Comparison of ENCODE assay signal across 14 cellular contexts in the genomic region with DNA sequence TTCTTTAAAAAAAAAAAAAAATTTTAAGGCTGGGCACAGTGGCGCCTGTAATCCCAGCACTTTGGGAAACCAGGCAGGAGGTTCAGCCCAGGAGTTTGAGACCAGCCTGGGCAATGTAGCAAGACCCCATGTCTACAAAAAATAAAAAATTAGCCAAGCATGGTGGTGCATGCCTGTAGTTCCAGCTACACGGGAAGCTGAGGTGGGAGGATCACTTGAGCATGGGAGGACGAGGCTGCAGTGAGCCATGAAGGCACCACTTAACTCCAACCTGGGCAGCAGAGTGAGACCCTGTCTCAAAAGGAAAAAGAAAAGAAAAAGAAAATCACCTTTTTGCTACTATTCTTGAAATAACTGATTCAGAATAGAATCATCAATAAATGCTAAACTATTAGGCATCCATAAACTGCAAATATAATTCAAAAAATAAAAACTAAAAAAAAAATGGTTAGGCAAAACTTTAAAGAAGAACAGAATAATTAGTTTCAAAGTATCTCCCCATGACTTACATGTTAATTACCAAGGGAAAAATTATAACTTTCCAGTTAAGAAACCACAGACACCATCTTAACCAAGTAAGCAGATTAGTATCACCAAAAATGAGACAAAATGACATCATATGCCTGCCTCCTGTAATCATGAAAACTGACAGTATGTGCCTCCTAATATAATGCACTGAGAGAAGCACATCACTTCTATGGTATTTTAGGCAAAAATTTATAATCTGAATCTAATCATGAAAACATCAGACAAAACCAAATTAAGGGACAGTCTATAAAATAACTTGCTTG.
"Had no signal": no experiment of that assay in that cellular context is flagged by ENCODE, and none has a peak within 500 bp of the region (broad histone marks: within the 10 kb centered on the region; RNA-seq: fewer than 3 reads in every experiment).

No MANE protein-coding gene starts in this region.

- DNase-seq: activated B cell treated with CpG ODN at 0.5 μM for 24 hours; activated CD4-positive, alpha-beta T cell treated with anti-CD3 and anti-CD28 coated beads, Interleukin-2, amount 50 U/mL, for 48 hours; aorta; dermis blood vessel endothelial cell; endodermal cell; erythroblast; gastrocnemius medialis; heart right ventricle; lower lobe of right lung; midbrain; pancreas; spleen; thyroid gland had no signal

- H3K27ac Mint-ChIP-seq: activated B cell treated with CpG ODN at 0.5 μM for 24 hours, endodermal cell had no signal

- H3K4me3 Mint-ChIP-seq: activated B cell treated with CpG ODN at 0.5 μM for 24 hours, endodermal cell had no signal

- ATAC-seq: gastrocnemius medialis, heart right ventricle, lower lobe of right lung, pancreas, sciatic nerve had no signal

- H3K27me3 Mint-ChIP-seq: activated B cell treated with CpG ODN at 0.5 μM for 24 hours had no signal

- H3K4me1 Mint-ChIP-seq: activated B cell treated with CpG ODN at 0.5 μM for 24 hours had no signal

- H3K9me3 Mint-ChIP-seq: activated B cell treated with CpG ODN at 0.5 μM for 24 hours, endodermal cell had no signal
